Comparison of ENCODE assay signal across 22 cellular contexts in the genomic region with DNA sequence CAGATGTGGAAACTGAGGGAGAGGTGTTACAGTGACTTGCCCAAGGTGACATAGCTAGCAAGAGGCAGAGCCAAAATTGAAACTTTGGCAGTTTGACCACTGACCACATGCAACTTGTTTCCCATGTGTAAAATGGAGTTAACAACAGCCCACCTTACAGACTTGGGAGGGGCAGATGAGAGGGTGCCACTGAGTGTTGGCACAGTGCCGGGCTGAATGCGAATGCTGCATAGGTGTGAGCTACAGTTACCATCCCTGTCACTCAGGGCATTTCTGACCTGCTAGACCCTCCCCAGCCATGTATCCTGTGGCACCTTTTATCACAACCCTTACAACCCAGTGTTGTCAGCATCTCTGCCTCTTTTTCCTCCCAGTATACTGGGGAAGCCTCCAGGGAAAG. TPM values are rescaled to one million over a fixed set of nuclear protein-coding genes. Genes with fewer than 3 reads are reported as not detected.
DNase-seq lines count a peak whose midpoint lies in the region; ATAC-seq and TF ChIP-seq lines count a peak whose summit lies in the region.
"Had no signal": no experiment of that assay in that cellular context is flagged by ENCODE, and none has a peak within 500 bp of the region (broad histone marks: within the 10 kb centered on the region; RNA-seq: fewer than 3 reads in every experiment).

No MANE protein-coding gene starts in this region.

- H3K4me1 Mint-ChIP-seq in effector memory CD8-positive, alpha-beta T cell (ENCODE audit: low read depth in 2 of 2), result peaks cover 3 to 9% of the 10 kb centered on the region in 2 donors
- H3K4me1 Mint-ChIP-seq in immature natural killer cell, result peaks cover 34 to 54% of the 10 kb centered on the region in 2 donors
- peaks cover 39 to 42% of the 10 kb centered on the region in 2 donors for H3K4me1 Mint-ChIP-seq in natural killer cell
- no peaks in the 10 kb centered on the region for H3K4me1 Mint-ChIP-seq in progenitor cell of endocrine pancreas (ENCODE audit: low read depth)

- no peaks in the 10 kb centered on the region for H3K9me3 ChIP-seq in SJCRH30 (replicated peaks)
- H3K9me3 ChIP-seq: BE2C had no signal

- no peak for DNase-seq in effector memory CD8-positive, alpha-beta T cell
- DNase-seq in immature natural killer cell, result peak; percentile 39 to 53 (median 41)
- no peak for DNase-seq in natural killer cell
- no peak for DNase-seq in progenitor cell of endocrine pancreas (ENCODE audit: low spot score, unreplicated experiment)
- no peak for DNase-seq in SJCRH30
- no peak for DNase-seq in effector CD4-positive, alpha-beta T cell
- DNase-seq in DMS153 treated with DMSO at 0.1 percent for 48 hours (lab: John Stamatoyannopoulos, UW; ENCODE audit: unreplicated experiment), result no peak
- DNase-seq: 8988T; ACHN; BE2C; C1 segment of cervical spinal cord; CD4-positive, alpha-beta memory T cell; CD4-positive, CD25-positive, alpha-beta regulatory T cell; CD8-positive, alpha-beta memory T cell; COR-L47; DMS 273 treated with DMSO at 0.1 percent for 48 hours; DMS153; DMS79 treated with DMSO at 0.1 percent for 48 hours; GF-D8 had no signal

- H3K27ac Mint-ChIP-seq in effector memory CD8-positive, alpha-beta T cell, result peak overlapping the region in 1 of 2 donors; percentile 17
- H3K27ac Mint-ChIP-seq in immature natural killer cell, result peak overlapping the region; percentile 43 to 90 (median 85)
- peak overlapping the region; percentile 84 to 88 for H3K27ac Mint-ChIP-seq in natural killer cell
- peak overlapping the region; percentile 25 for H3K27ac Mint-ChIP-seq in progenitor cell of endocrine pancreas
- H3K27ac Mint-ChIP-seq: CD4-positive, alpha-beta memory T cell; CD4-positive, CD25-positive, alpha-beta regulatory T cell had no signal

- peaks cover 27% of the 10 kb centered on the region for H3K36me3 ChIP-seq in SJCRH30

- no peaks in the 10 kb centered on the region for H3K9me3 Mint-ChIP-seq in effector memory CD8-positive, alpha-beta T cell
- H3K9me3 Mint-ChIP-seq in immature natural killer cell (no peaks in the 10 kb centered on the region), natural killer cell (no peaks in the 10 kb centered on the region), progenitor cell of endocrine pancreas (ENCODE audit: low read depth) (no peaks in the 10 kb centered on the region)
- H3K9me3 Mint-ChIP-seq: CD4-positive, CD25-positive, alpha-beta regulatory T cell; CD8-positive, alpha-beta memory T cell had no signal

- H3K27ac ChIP-seq in SJCRH30, result no peak overlapping the region
- H3K27ac ChIP-seq: BLaER1 had no signal

- no peak overlapping the region for H3K4me3 Mint-ChIP-seq in effector memory CD8-positive, alpha-beta T cell
- peak overlapping the region; percentile 37 to 56 (median 47) for H3K4me3 Mint-ChIP-seq in immature natural killer cell
- peak overlapping the region; percentile 65 for H3K4me3 Mint-ChIP-seq in natural killer cell
- no peak overlapping the region for H3K4me3 Mint-ChIP-seq in progenitor cell of endocrine pancreas (ENCODE audit: low read depth)
- H3K4me3 Mint-ChIP-seq: CD14-positive monocyte; CD4-positive, alpha-beta memory T cell; CD4-positive, CD25-positive, alpha-beta regulatory T cell; CD8-positive, alpha-beta memory T cell had no signal

- no peaks in the 10 kb centered on the region for H3K27me3 ChIP-seq in SJCRH30
- H3K27me3 ChIP-seq: BE2C, BLaER1 had no signal

- TF ChIP-seq CTCF in natural killer cell (IDR thresholded peaks at IDR 0.05) (no peak), progenitor cell of endocrine pancreas (IDR thresholded peaks at IDR 0.05; ENCODE audit: unreplicated experiment) (no peak)

- no peaks in the 10 kb centered on the region for H3K4me1 ChIP-seq in SJCRH30
- H3K4me1 ChIP-seq: BE2C, BLaER1 had no signal

- H3K27me3 Mint-ChIP-seq in effector memory CD8-positive, alpha-beta T cell, result no peaks in the 10 kb centered on the region
- H3K27me3 Mint-ChIP-seq in immature natural killer cell (ENCODE audit: low read depth in 3 of 3), result no peaks in the 10 kb centered on the region
- no peaks in the 10 kb centered on the region for H3K27me3 Mint-ChIP-seq in natural killer cell (ENCODE audit: low read depth in 2 of 2)
- H3K27me3 Mint-ChIP-seq in progenitor cell of endocrine pancreas, result no peaks in the 10 kb centered on the region
- H3K27me3 Mint-ChIP-seq: CD4-positive, alpha-beta memory T cell; CD4-positive, CD25-positive, alpha-beta regulatory T cell had no signal

- H3K4me3 ChIP-seq in SJCRH30, result no peak overlapping the region
- H3K4me3 ChIP-seq: BLaER1 had no signal

- H3K36me3 Mint-ChIP-seq in effector memory CD8-positive, alpha-beta T cell (ENCODE audit: insufficient read depth), result peaks cover 51% of the 10 kb centered on the region
- H3K36me3 Mint-ChIP-seq in immature natural killer cell (peaks cover 33 to 54% (median 37%) of the 10 kb centered on the region in 3 donors), natural killer cell (peaks cover 18% of the 10 kb centered on the region), progenitor cell of endocrine pancreas (ENCODE audit: insufficient read depth) (peaks cover 31% of the 10 kb centered on the region)

- ATAC-seq in effector memory CD8-positive, alpha-beta T cell (replicated peaks), result peak; percentile 27
- ATAC-seq in natural killer cell (peak; percentile 54 to 84 (median 73)), GM18498 (IDR thresholded peaks at IDR 0.05; ENCODE audit: unreplicated experiment) (no peak)

- intact Hi-C loops in natural killer cell (cut with micrococcal nuclease), result no loop called here

RNA-seq across cellular contexts. Expression of a gene that starts 10.8 kb away (rescaled TPM):
- 10 to 100 TPM; 15.1 to 34.6 (median 15.2) TPM for polyA plus RNA-seq in immature natural killer cell
- total RNA-seq in natural killer cell (10 to 100 TPM; 18.7 to 25.6 (median 22.8) TPM), progenitor cell of endocrine pancreas (38.1 and 40.3 TPM in 2 replicates)
- 8.8 and 9.4 TPM in 2 replicates for total RNA-seq in SJCRH30 (2014; rRNA removed; shearing (Covaris generic))

RNA-seq across cellular contexts. Expression of a gene that starts 50.8 kb away (rescaled TPM):
- under 1 TPM in 1 of 3 donors, not detected in 2; 0.19 TPM for polyA plus RNA-seq in immature natural killer cell
- total RNA-seq in natural killer cell, result not detected
- total RNA-seq in progenitor cell of endocrine pancreas, result 2.0 and 2.2 TPM in 2 replicates
- not detected in 2 replicates for total RNA-seq in SJCRH30 (2014; rRNA removed; shearing (Covaris generic))
- total RNA-seq: CD4-positive, alpha-beta memory T cell; CD4-positive, CD25-positive, alpha-beta regulatory T cell; CD8-positive, alpha-beta memory T cell had no signal
- polyA plus RNA-seq: CD14-positive monocyte; CD4-positive, alpha-beta memory T cell; CD4-positive, CD25-positive, alpha-beta regulatory T cell; CD8-positive, alpha-beta memory T cell had no signal

Comparison
In these comparisons a context has a peak if more than half of its experiments do, and no peak if none do; other contexts are left out.
1. DNase-seq: peak in immature natural killer cell (3 of 3); none in effector memory CD8-positive, alpha-beta T cell (0 of 3), natural killer cell (single experiment), progenitor cell of endocrine pancreas (single experiment), SJCRH30 (0 of 2), effector CD4-positive, alpha-beta T cell (single experiment) and DMS153 treated with DMSO at 0.1 percent for 48 hours (single experiment).
2. H3K4me3 Mint-ChIP-seq: peak in immature natural killer cell (5 of 5) and natural killer cell (single experiment); none in effector memory CD8-positive, alpha-beta T cell (0 of 2) and progenitor cell of endocrine pancreas (single experiment).